32 cellular contexts compared by ENCODE assay signal in genomic region chr2:216904974-216905373, GRCh38. TPM values are rescaled to one million over a fixed set of nuclear protein-coding genes. Genes with fewer than 3 reads are reported as not detected.
"Had no signal": no experiment of that assay in that cellular context is flagged by ENCODE, and none has a peak within 500 bp of the region (broad histone marks: within the 10 kb centered on the region; RNA-seq: fewer than 3 reads in every experiment).

No MANE protein-coding gene starts in this region.

- H3K4me1 ChIP-seq: adrenal gland, body of pancreas, breast epithelium, SJSA1 had no signal

- H3K4me3 Mint-ChIP-seq: activated CD4-positive, alpha-beta T cell treated with anti-CD3 and anti-CD28 coated beads for 36 hours; activated CD4-positive, alpha-beta T cell treated with anti-CD3 and anti-CD28 coated beads, Interleukin-2, amount 10 ng/mL, durations not matched to agents 7 days and 5 days; activated naive CD4-positive, alpha-beta T cell treated with anti-CD3 and anti-CD28 coated beads for 36 hours; activated T-cell treated with anti-CD3 and anti-CD28 coated beads, Interleukin-2, amount 50 U/mL, for 4 hours; activated T-helper 1 cell treated with anti-CD3 and anti-CD28 coated beads, Interleukin-12 subunit alpha, Interleukin-12 subunit beta, Interleukin-2, Interleukin-4 antibody, amounts not matched to agents 30 ng/mL and 10 ng/mL and 1 ng/mL, durations not matched to agents 14 hours and 24 hours and 36 hours; T-helper 2 cell treated with Interferon-gamma antibody and Interleukin-4, amounts not matched to agents 5 μg/mL and 100 μg/mL, for 36 hours; WTC11 had no signal

- H3K27me3 ChIP-seq: adrenal gland, body of pancreas, breast epithelium, SJSA1 had no signal

- H3K36me3 ChIP-seq: adrenal gland, breast epithelium, SJSA1 had no signal

- H3K4me3 ChIP-seq: adrenal gland, body of pancreas, breast epithelium, SJSA1 had no signal

- H3K27ac ChIP-seq: adrenal gland, body of pancreas, breast epithelium, SJSA1 had no signal

- DNase-seq: activated CD4-positive, alpha-beta T cell treated with anti-CD3 and anti-CD28 coated beads for 36 hours; activated CD4-positive, alpha-beta T cell treated with anti-CD3 and anti-CD28 coated beads, Interleukin-2, amount 10 ng/mL, durations not matched to agents 7 days and 5 days; activated CD4-positive, alpha-beta T cell treated with anti-CD3 and anti-CD28 coated beads, Interleukin-2, amount 50 U/mL, for 48 hours; activated CD8-positive, alpha-beta memory T cell treated with anti-CD3 and anti-CD28 coated beads, Interleukin-2, amount 50 U/mL, for 4 hours; activated gamma-delta T cell treated with Interleukin-2 at 50 U/mL for 16 hours; activated naive CD4-positive, alpha-beta T cell treated with anti-CD3 and anti-CD28 coated beads for 36 hours; activated T-cell treated with anti-CD3 and anti-CD28 coated beads for 4 hours; activated T-cell treated with anti-CD3 and anti-CD28 coated beads, Interleukin-2, amount 50 U/mL, for 4 hours; adrenal gland; body of pancreas; KG1; NCI-H1092 treated with DMSO at 0.1 percent for 48 hours; NCI-H146; NCI-H187; NCI-H2029 treated with DMSO at 0.1 percent for 48 hours; NCI-H446; NCI-H510A treated with DMSO at 0.1 percent for 48 hours; NCI-H526 treated with DMSO at 0.1 percent for 48 hours; NCI-H774; RPMI8226; SHP77 treated with DMSO at 0.1 percent for 48 hours; SK-N-SH had no signal

- H3K4me2 ChIP-seq: SK-N-SH had no signal

- H3K27me3 Mint-ChIP-seq: activated CD4-positive, alpha-beta T cell treated with anti-CD3 and anti-CD28 coated beads for 36 hours had no signal

- H3K9ac ChIP-seq: SK-N-SH had no signal

- H3K9me2 ChIP-seq: SK-N-SH had no signal

- H3K27ac Mint-ChIP-seq: activated CD4-positive, alpha-beta T cell treated with anti-CD3 and anti-CD28 coated beads for 36 hours; activated CD4-positive, alpha-beta T cell treated with anti-CD3 and anti-CD28 coated beads, Interleukin-2, amount 10 ng/mL, durations not matched to agents 7 days and 5 days; activated naive CD4-positive, alpha-beta T cell treated with anti-CD3 and anti-CD28 coated beads for 36 hours; activated naive CD4-positive, alpha-beta T cell treated with anti-CD3 and anti-CD28 coated beads, Interleukin-2, amount 50 U/mL, for 72 hours; T-helper 1 cell treated with Interleukin-12 subunit alpha and Interleukin-12 subunit beta and Interleukin-4 antibody, amounts not matched to agents 30 μg/mL and 1 μg/mL, for 36 hours; T-helper 2 cell treated with Interferon-gamma antibody and Interleukin-4, amounts not matched to agents 5 μg/mL and 100 μg/mL, for 36 hours; WTC11 had no signal

- H3K4me1 Mint-ChIP-seq: activated CD4-positive, alpha-beta T cell treated with anti-CD3 and anti-CD28 coated beads for 36 hours had no signal

- H3K9me3 ChIP-seq: adrenal gland, body of pancreas, SK-N-SH had no signal

RNA-seq across cellular contexts. Expression of gene TNP1, which starts 45.1 kb away (rescaled TPM):
- total RNA-seq: activated CD4-positive, alpha-beta T cell treated with anti-CD3 and anti-CD28 coated beads for 36 hours; activated CD4-positive, alpha-beta T cell treated with anti-CD3 and anti-CD28 coated beads, Interleukin-2, amount 10 ng/mL, durations not matched to agents 7 days and 5 days; activated naive CD4-positive, alpha-beta T cell treated with anti-CD3 and anti-CD28 coated beads for 36 hours; activated naive CD4-positive, alpha-beta T cell treated with anti-CD3 and anti-CD28 coated beads, Interleukin-2, amount 50 U/mL, for 72 hours; activated T-cell treated with anti-CD3 and anti-CD28 coated beads, Interleukin-2, amount 50 U/mL, for 4 hours; activated T-helper 1 cell treated with anti-CD3 and anti-CD28 coated beads, Interleukin-12 subunit alpha, Interleukin-12 subunit beta, Interleukin-2, Interleukin-4 antibody, amounts not matched to agents 30 ng/mL and 10 ng/mL and 1 ng/mL, durations not matched to agents 14 hours and 24 hours and 36 hours; adrenal gland; astrocyte; body of pancreas; breast epithelium; cardiac septum; M059J; SJSA1; WTC11 had no signal
